Comparison of ENCODE assay signal across 8 cellular contexts in genomic region chr1:11935040-11935378, GRCh38. TPM values are rescaled to one million over a fixed set of nuclear protein-coding genes. Genes with fewer than 3 reads are reported as not detected.
DNase-seq lines count a peak whose midpoint lies in the region; ATAC-seq and TF ChIP-seq lines count a peak whose summit lies in the region.

No MANE protein-coding gene starts in this region.

- no peak for TF ChIP-seq CTCF in foreskin fibroblast (IDR thresholded peaks at IDR 0.05; ENCODE audit: low read depth, low read length)

- H3K27me3 ChIP-seq in skeletal muscle satellite cell (ENCODE audit: control insufficient read depth, insufficient read depth, low read length), result no peaks in the 10 kb centered on the region

- H3K27ac ChIP-seq in SK-N-MC, result no peak overlapping the region

- H3K36me3 ChIP-seq in SK-N-MC (ENCODE audit: insufficient read depth, low read length), result no peaks in the 10 kb centered on the region
- H3K36me3 ChIP-seq in skeletal muscle satellite cell (ENCODE audit: insufficient read depth, low read length), result peaks cover 12% of the 10 kb centered on the region

- H3K4me3 ChIP-seq in SK-N-MC (peak overlapping the region; percentile 84), foreskin fibroblast (ENCODE audit: low read depth in 1 of 2, low read length in 2 of 2) (peak overlapping the region; percentile 69 to 80), skeletal muscle satellite cell (ENCODE audit: low read length) (peak overlapping the region; percentile 83)

- no peaks in the 10 kb centered on the region for H3K9me3 ChIP-seq in SK-N-MC (ENCODE audit: low read depth, low read length)
- H3K9me3 ChIP-seq in skeletal muscle satellite cell (replicated peaks; ENCODE audit: low read length), result no peaks in the 10 kb centered on the region

- no peak for DNase-seq in SK-N-MC (ENCODE audit: low read depth, low spot score)
- DNase-seq in foreskin fibroblast, result no peak
- DNase-seq in H4 (ENCODE audit: low spot score), result no peak
- DNase-seq in stimulated activated CD4-positive, alpha-beta T cell treated with anti-CD3 and anti-CD28 coated beads, Interleukin-2, amount 100 ng/mL, for 48 hours, result no peak
- no peak for DNase-seq in NCI-H345 treated with DMSO at 0.1 percent for 48 hours (lab: John Stamatoyannopoulos, UW; ENCODE audit: unreplicated experiment)
- no peak for DNase-seq in NCI-H187 treated with DMSO at 0.1 percent for 48 hours (lab: John Stamatoyannopoulos, UW)

- peak; percentile 16 for ATAC-seq in GM21367 (IDR thresholded peaks at IDR 0.05; ENCODE audit: unreplicated experiment)

- H3K9ac ChIP-seq in SK-N-MC (ENCODE audit: insufficient read length), result peak overlapping the region; percentile 62
- H3K9ac ChIP-seq in skeletal muscle satellite cell (ENCODE audit: low read depth, low read length), result peak overlapping the region; percentile 84

- H3K4me2 ChIP-seq in skeletal muscle satellite cell (ENCODE audit: low read length), result peak overlapping the region; percentile 96

- H3K4me1 ChIP-seq in skeletal muscle satellite cell (ENCODE audit: control insufficient read depth, insufficient read depth, low read length), result peaks cover 60% of the 10 kb centered on the region

RNA-seq across cellular contexts. Expression of gene PLOD1, which starts 0.5 kb away (rescaled TPM):
- total RNA-seq in skeletal muscle satellite cell (2012; rRNA removed), result 267 and 303 TPM in 2 replicates
- 105 and 112 TPM in 2 replicates for total RNA-seq in H4 (2014; rRNA removed; shearing (Covaris generic))

RNA-seq across cellular contexts. Expression of gene KIAA2013, which starts 8.8 kb away (rescaled TPM):
- total RNA-seq in skeletal muscle satellite cell (2012; rRNA removed), result 68.4 and 73.2 TPM in 2 replicates
- total RNA-seq in H4 (2014; rRNA removed; shearing (Covaris generic)), result 29.9 and 38.9 TPM in 2 replicates

RNA-seq across cellular contexts. Expression of gene MFN2, which starts 45.2 kb away (rescaled TPM):
- total RNA-seq in skeletal muscle satellite cell (2012; rRNA removed), result 57.0 and 68.2 TPM in 2 replicates
- total RNA-seq in H4 (2014; rRNA removed; shearing (Covaris generic)), result 38.4 and 40.1 TPM in 2 replicates
